ENCODE assay signal across 23 cellular contexts in genomic region chr9:17635115-17635890, GRCh38. TPM values are rescaled to one million over a fixed set of nuclear protein-coding genes. Genes with fewer than 3 reads are reported as not detected.
"Had no signal": no experiment of that assay in that cellular context is flagged by ENCODE, and none has a peak within 500 bp of the region (broad histone marks: within the 10 kb centered on the region; RNA-seq: fewer than 3 reads in every experiment).

No MANE protein-coding gene starts in this region.

- H3K9me3 ChIP-seq: body of pancreas, sigmoid colon, testis, vagina had no signal

- H3K36me3 ChIP-seq: sigmoid colon, vagina had no signal

- H3K27ac ChIP-seq: body of pancreas, foreskin keratinocyte, hepatocyte, sigmoid colon, testis, vagina, VCaP had no signal

- DNase-seq: activated CD4-positive, alpha-beta T cell treated with anti-CD3 and anti-CD28 coated beads, Interleukin-2, amount 10 ng/mL, durations not matched to agents 7 days and 5 days; activated CD8-positive, alpha-beta T cell treated with anti-CD3 and anti-CD28 coated beads, Interleukin-2, amount 10 ng/mL, durations not matched to agents 7 days and 5 days; activated gamma-delta T cell; activated naive CD4-positive, alpha-beta T cell treated with anti-CD3 and anti-CD28 coated beads, Interleukin-2, amount 50 U/mL, for 16 hours; activated naive CD8-positive, alpha-beta T cell treated with anti-CD3 and anti-CD28 coated beads, Interleukin-2, amount 50 U/mL, for 24 hours; body of pancreas; effector CD8-positive, alpha-beta T cell; glutamatergic neuron; midbrain; natural killer cell; retina; sigmoid colon; stimulated activated CD4-positive, alpha-beta T cell treated with anti-CD3 and anti-CD28 coated beads, Interleukin-15, amount 100 ng/mL, for 24 hours; testis had no signal

- H3K4me2 ChIP-seq: hepatocyte, smooth muscle cell had no signal

- H3K4me1 ChIP-seq: body of pancreas, foreskin keratinocyte, sigmoid colon, testis, vagina had no signal

- H3K79me2 ChIP-seq: hepatocyte had no signal

- ATAC-seq: activated CD4-positive, CD25-positive, alpha-beta regulatory T cell treated with anti-CD3 and anti-CD28 coated beads, Interleukin-2, amount 50 U/mL, for 24 hours; activated CD8-positive, alpha-beta T cell treated with anti-CD3 and anti-CD28 coated beads, Interleukin-2, amount 10 ng/mL, durations not matched to agents 7 days and 5 days; activated naive CD8-positive, alpha-beta T cell treated with anti-CD3 and anti-CD28 coated beads, Interleukin-2, amount 50 U/mL, for 24 hours; body of pancreas; foreskin keratinocyte; natural killer cell; stimulated activated memory B cell treated with anti-CD40 and anti-IgM and Interleukin-4, amounts not matched to agents 10 μg/mL and 1 μg/mL and 100 μg/mL, for 72 hours had no signal

- H2AFZ ChIP-seq: hepatocyte had no signal

- H3K4me3 ChIP-seq: body of pancreas, hepatocyte, sigmoid colon, smooth muscle cell, testis, vagina had no signal

- H3K27me3 ChIP-seq: body of pancreas, foreskin keratinocyte, hepatocyte, sigmoid colon, testis, vagina had no signal

RNA-seq across cellular contexts. Expression of gene SH3GL2, which starts 56.4 kb away (rescaled TPM):
- total RNA-seq: activated CD4-positive, alpha-beta T cell treated with anti-CD3 and anti-CD28 coated beads, Interleukin-2, amount 10 ng/mL, durations not matched to agents 7 days and 5 days; activated CD8-positive, alpha-beta T cell treated with anti-CD3 and anti-CD28 coated beads, Interleukin-2, amount 10 ng/mL, durations not matched to agents 7 days and 5 days; activated T-helper 1 cell treated with anti-CD3 and anti-CD28 coated beads, Interleukin-12 subunit alpha, Interleukin-12 subunit beta, Interleukin-2, Interleukin-4 antibody, amounts not matched to agents 30 ng/mL and 10 ng/mL and 1 ng/mL, durations not matched to agents 14 hours and 24 hours and 36 hours; foreskin keratinocyte; natural killer cell; posterior vena cava; smooth muscle cell; vagina had no signal
- polyA plus RNA-seq: smooth muscle cell had no signal
